Comparison of ENCODE assay signal across 8 cellular contexts in the genomic region with DNA sequence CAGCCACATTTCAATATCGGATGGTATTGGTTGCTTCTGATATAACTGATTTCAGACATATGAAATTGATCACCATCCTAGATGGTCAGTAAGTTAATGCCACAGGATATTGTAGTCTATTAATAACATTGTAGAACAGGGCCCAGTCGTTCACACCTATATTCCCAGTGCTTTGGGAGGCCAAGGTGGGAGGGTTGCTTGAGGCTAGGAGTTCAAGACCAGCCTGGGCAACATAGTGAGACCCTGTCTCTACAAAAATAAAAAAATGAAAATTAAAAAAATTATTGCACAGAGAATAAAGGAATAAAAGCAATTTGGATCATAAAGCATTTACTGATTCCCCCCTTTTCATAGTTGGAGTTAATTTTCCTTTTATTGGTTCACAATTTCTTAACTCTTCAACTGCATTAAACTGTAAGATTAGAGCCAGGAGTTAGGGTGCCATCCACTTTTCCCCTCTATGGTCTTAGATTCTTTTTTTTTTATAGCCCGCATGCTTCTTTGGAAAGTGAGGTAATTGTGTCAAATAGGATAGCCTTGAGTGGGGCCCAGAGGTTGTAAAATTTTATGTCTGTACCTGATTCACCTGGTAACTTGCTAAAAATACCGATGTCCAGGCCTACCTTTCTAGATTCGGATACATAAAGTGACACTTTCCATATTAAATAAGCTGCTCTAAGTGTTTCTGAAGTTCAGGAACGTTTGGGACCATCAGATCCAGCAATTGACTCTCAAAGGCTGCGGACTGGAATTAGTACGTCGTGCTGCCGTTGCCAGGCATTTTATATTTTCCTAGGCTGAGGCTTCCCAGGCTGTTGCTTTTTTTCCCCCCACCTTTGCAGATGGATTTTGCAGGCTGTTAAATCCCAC. TPM values are rescaled to one million over a fixed set of nuclear protein-coding genes. Genes with fewer than 3 reads are reported as not detected.
DNase-seq lines count a peak whose midpoint lies in the region; ATAC-seq and TF ChIP-seq lines count a peak whose summit lies in the region.

No MANE protein-coding gene starts in this region.

- peak overlapping the region; percentile 92 for H3K4me2 ChIP-seq in mesendoderm (ENCODE audit: low read length)

- ATAC-seq in stimulated activated naive CD8-positive, alpha-beta T cell treated with anti-CD3 and anti-CD28 coated beads, Interleukin-15, Interleukin-2, amounts not matched to agents 100 U/mL and 50 U/mL, for 24 hours = no peak
- peak; percentile 1 for ATAC-seq in body of pancreas
- ATAC-seq in aorta (ENCODE audit: low FRiP score) = no peak
- ATAC-seq in GM19324 (IDR thresholded peaks at IDR 0.05; ENCODE audit: low FRiP score, unreplicated experiment) = no peak

- no peak overlapping the region for H3K4ac ChIP-seq in mesendoderm (ENCODE audit: low read depth, low read length)

- H3K4me1 Mint-ChIP-seq in stimulated activated naive CD8-positive, alpha-beta T cell treated with anti-CD3 and anti-CD28 coated beads, Interleukin-15, Interleukin-2, amounts not matched to agents 100 ng/mL and 50 ng/mL, for 24 hours (ENCODE audit: low read depth) = peaks cover 46% of the 10 kb centered on the region

- no peak overlapping the region for H4K8ac ChIP-seq in mesendoderm (ENCODE audit: low read depth, low read length)

- TF ChIP-seq POLR2A in body of pancreas (IDR thresholded peaks at IDR 0.05) = no peak

- no peaks in the 10 kb centered on the region for H3K79me1 ChIP-seq in mesendoderm (ENCODE audit: low read length)

- peak overlapping the region; percentile 47 for H3K18ac ChIP-seq in mesendoderm (ENCODE audit: low read length)

- peaks cover 9% of the 10 kb centered on the region for H3K36me3 Mint-ChIP-seq in stimulated activated naive CD8-positive, alpha-beta T cell treated with anti-CD3 and anti-CD28 coated beads, Interleukin-15, Interleukin-2, amounts not matched to agents 100 ng/mL and 50 ng/mL, for 24 hours (ENCODE audit: low read depth)

- no peak overlapping the region for H3K23ac ChIP-seq in mesendoderm (ENCODE audit: low read length)

- H4K5ac ChIP-seq in mesendoderm (ENCODE audit: low read length) = peak overlapping the region; percentile 49

- intact Hi-C loops in body of pancreas (cut with DNase I) (no loop called here), aorta (cut with DNase I) (no loop called here)

- H3K4me3 ChIP-seq in body of pancreas = peak overlapping the region; percentile 29 to 64
- peak overlapping the region; percentile 63 for H3K4me3 ChIP-seq in mesendoderm (ENCODE audit: low read length)
- H3K4me3 ChIP-seq in aorta (ENCODE audit: low read length in 2 of 2) = peak overlapping the region; percentile 19 to 28

- peak overlapping the region; percentile 91 for H3K9ac ChIP-seq in mesendoderm (ENCODE audit: low read length)

- H3K56ac ChIP-seq in mesendoderm (ENCODE audit: low read length) = peak overlapping the region; percentile 96

- H3K79me2 ChIP-seq in mesendoderm (ENCODE audit: control insufficient read depth, insufficient read depth, low read length) = peaks cover 8% of the 10 kb centered on the region

- H3K9me3 ChIP-seq in body of pancreas (no peaks in the 10 kb centered on the region), aorta (ENCODE audit: control insufficient read depth, low read length) (no peaks in the 10 kb centered on the region)

- H3K27me3 ChIP-seq in body of pancreas = no peaks in the 10 kb centered on the region
- H3K27me3 ChIP-seq in mesendoderm (ENCODE audit: insufficient read depth, low read length, poor library complexity) = no peaks in the 10 kb centered on the region
- no peaks in the 10 kb centered on the region for H3K27me3 ChIP-seq in aorta (ENCODE audit: control insufficient read depth in 1 of 2, insufficient read depth in 2 of 2, low read length in 1 of 2)

- H3K9me3 Mint-ChIP-seq in stimulated activated naive CD8-positive, alpha-beta T cell treated with anti-CD3 and anti-CD28 coated beads, Interleukin-15, Interleukin-2, amounts not matched to agents 100 ng/mL and 50 ng/mL, for 24 hours = no peaks in the 10 kb centered on the region

- H3K27me3 Mint-ChIP-seq in stimulated activated naive CD8-positive, alpha-beta T cell treated with anti-CD3 and anti-CD28 coated beads, Interleukin-15, Interleukin-2, amounts not matched to agents 100 ng/mL and 50 ng/mL, for 24 hours = no peaks in the 10 kb centered on the region

- TF ChIP-seq CTCF in body of pancreas (IDR thresholded peaks at IDR 0.05) = peak in 1 of 7 experiments; percentile 1

- no peak overlapping the region for H2BK15ac ChIP-seq in mesendoderm (replicated peaks; ENCODE audit: low read depth)

- peak overlapping the region; percentile 96 for H3K27ac Mint-ChIP-seq in stimulated activated naive CD8-positive, alpha-beta T cell treated with anti-CD3 and anti-CD28 coated beads, Interleukin-15, Interleukin-2, amounts not matched to agents 100 ng/mL and 50 ng/mL, for 24 hours

- H3K4me1 ChIP-seq in body of pancreas = peaks cover 22% of the 10 kb centered on the region
- peaks cover 2% of the 10 kb centered on the region for H3K4me1 ChIP-seq in mesendoderm (ENCODE audit: control insufficient read depth, low read depth, low read length)
- no peaks in the 10 kb centered on the region for H3K4me1 ChIP-seq in aorta (ENCODE audit: control insufficient read depth in 1 of 2, insufficient read depth in 2 of 2, low read length in 2 of 2)

- H3K4me3 Mint-ChIP-seq in stimulated activated naive CD8-positive, alpha-beta T cell treated with anti-CD3 and anti-CD28 coated beads, Interleukin-15, Interleukin-2, amounts not matched to agents 100 ng/mL and 50 ng/mL, for 24 hours = peak overlapping the region; percentile 97

- no peaks in the 10 kb centered on the region for H3K36me3 ChIP-seq in body of pancreas (replicated peaks in 1 of 2; ENCODE audit: insufficient read depth in 1 of 2, low read depth in 2 of 2)
- H3K36me3 ChIP-seq in mesendoderm (ENCODE audit: control insufficient read depth, insufficient read depth, low read length) = no peaks in the 10 kb centered on the region
- H3K36me3 ChIP-seq in aorta (ENCODE audit: control insufficient read depth in 1 of 2, insufficient read depth in 2 of 2, low read length in 1 of 2) = no peaks in the 10 kb centered on the region

- peak overlapping the region; percentile 87 to 97 (median 96) for H3K27ac ChIP-seq in body of pancreas
- peak overlapping the region; percentile 45 for H3K27ac ChIP-seq in mesendoderm (ENCODE audit: low read depth, low read length)
- peak overlapping the region in 1 of 2 donors; percentile 53 for H3K27ac ChIP-seq in aorta (ENCODE audit: low read depth in 1 of 2, low read length in 2 of 2)

- DNase-seq in stimulated activated naive CD8-positive, alpha-beta T cell treated with anti-CD3 and anti-CD28 coated beads, Interleukin-15, Interleukin-2, amounts not matched to agents 100 U/mL and 50 U/mL, for 24 hours = no peak
- no peak for DNase-seq in body of pancreas
- no peak for DNase-seq in mesendoderm
- no peak for DNase-seq in aorta
- no peak for DNase-seq in NCI-H446 (lab: John Stamatoyannopoulos, UW)
- no peak for DNase-seq in NK-92 (lab: John Stamatoyannopoulos, UW; ENCODE audit: unreplicated experiment)

- H2BK5ac ChIP-seq in mesendoderm (ENCODE audit: low read length) = peak overlapping the region; percentile 49

- H2AK5ac ChIP-seq in mesendoderm (ENCODE audit: low read length) = no peak overlapping the region

- H2BK120ac ChIP-seq in mesendoderm (ENCODE audit: low read depth, low read length) = no peak overlapping the region

- WGBS in body of pancreas, 2 donors = 19 to 20% methylated on average over 10 of the region's 10 CpGs
- WGBS in mesendoderm (ENCODE audit: extremely low coverage, insufficient coverage, low lambda C conversion rate) = no CpG with 5 or more reads among the region's 10 CpGs
- WGBS in aorta, 2 donors = 22 to 23% methylated on average over 10 of the region's 10 CpGs

RNA-seq across cellular contexts. Expression of gene ADK, which starts 24.7 kb away (rescaled TPM):
- 10 to 100 TPM; 12.9 to 18.7 TPM for total RNA-seq in body of pancreas
- polyA plus RNA-seq in mesendoderm (2013, experiment 1 of 2) = 34.7 TPM
- 35.7 TPM for polyA plus RNA-seq in mesendoderm (2013, experiment 2 of 2)
- 10 to 100 TPM; 14.4 to 21.1 TPM for total RNA-seq in aorta
- 10 to 100 TPM; 12.6 to 17.8 TPM for polyA plus RNA-seq in aorta

RNA-seq across cellular contexts. Expression of gene AP3M1, which starts 25.1 kb away (rescaled TPM):
- 10 to 100 TPM in 1 of 2 donors, 1 to 10 TPM in 1; 7.9 to 17.1 TPM for total RNA-seq in body of pancreas
- 26.1 TPM for polyA plus RNA-seq in mesendoderm (2013, experiment 1 of 2)
- 26.9 TPM for polyA plus RNA-seq in mesendoderm (2013, experiment 2 of 2)
- total RNA-seq in aorta = 10 to 100 TPM; 30.0 to 30.4 TPM
- polyA plus RNA-seq in aorta = 10 to 100 TPM; 12.4 to 15.5 TPM
